ENCODE assay signal across 1 cellular context in the genomic region with DNA sequence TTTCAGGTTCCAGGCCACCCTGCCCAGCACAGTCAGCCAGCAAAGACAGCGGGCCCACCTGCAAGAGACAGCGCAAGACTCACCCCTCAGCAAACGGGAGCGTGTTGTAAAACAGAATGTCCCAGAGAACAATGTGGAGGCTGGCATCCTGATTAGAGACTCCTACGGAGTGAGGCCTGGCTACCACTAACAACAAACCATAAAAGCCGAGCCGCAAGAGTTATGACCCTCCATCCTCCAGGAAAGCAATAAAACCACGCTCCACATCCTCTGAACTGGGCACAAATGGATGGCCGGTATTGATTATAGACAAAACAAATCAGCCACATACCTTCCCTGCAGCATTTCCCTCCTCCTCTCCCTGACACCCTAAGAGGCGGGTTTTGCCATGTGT.
TF ChIP-seq lines count a peak whose summit lies in the region.

No MANE protein-coding gene starts in this region.

TF ChIP-seq in GM23338, 12 proteins besides CTCF, POLR2A, EP300 and RAD21 (continued from another document):
- TF ChIP-seq, protein P1, sequence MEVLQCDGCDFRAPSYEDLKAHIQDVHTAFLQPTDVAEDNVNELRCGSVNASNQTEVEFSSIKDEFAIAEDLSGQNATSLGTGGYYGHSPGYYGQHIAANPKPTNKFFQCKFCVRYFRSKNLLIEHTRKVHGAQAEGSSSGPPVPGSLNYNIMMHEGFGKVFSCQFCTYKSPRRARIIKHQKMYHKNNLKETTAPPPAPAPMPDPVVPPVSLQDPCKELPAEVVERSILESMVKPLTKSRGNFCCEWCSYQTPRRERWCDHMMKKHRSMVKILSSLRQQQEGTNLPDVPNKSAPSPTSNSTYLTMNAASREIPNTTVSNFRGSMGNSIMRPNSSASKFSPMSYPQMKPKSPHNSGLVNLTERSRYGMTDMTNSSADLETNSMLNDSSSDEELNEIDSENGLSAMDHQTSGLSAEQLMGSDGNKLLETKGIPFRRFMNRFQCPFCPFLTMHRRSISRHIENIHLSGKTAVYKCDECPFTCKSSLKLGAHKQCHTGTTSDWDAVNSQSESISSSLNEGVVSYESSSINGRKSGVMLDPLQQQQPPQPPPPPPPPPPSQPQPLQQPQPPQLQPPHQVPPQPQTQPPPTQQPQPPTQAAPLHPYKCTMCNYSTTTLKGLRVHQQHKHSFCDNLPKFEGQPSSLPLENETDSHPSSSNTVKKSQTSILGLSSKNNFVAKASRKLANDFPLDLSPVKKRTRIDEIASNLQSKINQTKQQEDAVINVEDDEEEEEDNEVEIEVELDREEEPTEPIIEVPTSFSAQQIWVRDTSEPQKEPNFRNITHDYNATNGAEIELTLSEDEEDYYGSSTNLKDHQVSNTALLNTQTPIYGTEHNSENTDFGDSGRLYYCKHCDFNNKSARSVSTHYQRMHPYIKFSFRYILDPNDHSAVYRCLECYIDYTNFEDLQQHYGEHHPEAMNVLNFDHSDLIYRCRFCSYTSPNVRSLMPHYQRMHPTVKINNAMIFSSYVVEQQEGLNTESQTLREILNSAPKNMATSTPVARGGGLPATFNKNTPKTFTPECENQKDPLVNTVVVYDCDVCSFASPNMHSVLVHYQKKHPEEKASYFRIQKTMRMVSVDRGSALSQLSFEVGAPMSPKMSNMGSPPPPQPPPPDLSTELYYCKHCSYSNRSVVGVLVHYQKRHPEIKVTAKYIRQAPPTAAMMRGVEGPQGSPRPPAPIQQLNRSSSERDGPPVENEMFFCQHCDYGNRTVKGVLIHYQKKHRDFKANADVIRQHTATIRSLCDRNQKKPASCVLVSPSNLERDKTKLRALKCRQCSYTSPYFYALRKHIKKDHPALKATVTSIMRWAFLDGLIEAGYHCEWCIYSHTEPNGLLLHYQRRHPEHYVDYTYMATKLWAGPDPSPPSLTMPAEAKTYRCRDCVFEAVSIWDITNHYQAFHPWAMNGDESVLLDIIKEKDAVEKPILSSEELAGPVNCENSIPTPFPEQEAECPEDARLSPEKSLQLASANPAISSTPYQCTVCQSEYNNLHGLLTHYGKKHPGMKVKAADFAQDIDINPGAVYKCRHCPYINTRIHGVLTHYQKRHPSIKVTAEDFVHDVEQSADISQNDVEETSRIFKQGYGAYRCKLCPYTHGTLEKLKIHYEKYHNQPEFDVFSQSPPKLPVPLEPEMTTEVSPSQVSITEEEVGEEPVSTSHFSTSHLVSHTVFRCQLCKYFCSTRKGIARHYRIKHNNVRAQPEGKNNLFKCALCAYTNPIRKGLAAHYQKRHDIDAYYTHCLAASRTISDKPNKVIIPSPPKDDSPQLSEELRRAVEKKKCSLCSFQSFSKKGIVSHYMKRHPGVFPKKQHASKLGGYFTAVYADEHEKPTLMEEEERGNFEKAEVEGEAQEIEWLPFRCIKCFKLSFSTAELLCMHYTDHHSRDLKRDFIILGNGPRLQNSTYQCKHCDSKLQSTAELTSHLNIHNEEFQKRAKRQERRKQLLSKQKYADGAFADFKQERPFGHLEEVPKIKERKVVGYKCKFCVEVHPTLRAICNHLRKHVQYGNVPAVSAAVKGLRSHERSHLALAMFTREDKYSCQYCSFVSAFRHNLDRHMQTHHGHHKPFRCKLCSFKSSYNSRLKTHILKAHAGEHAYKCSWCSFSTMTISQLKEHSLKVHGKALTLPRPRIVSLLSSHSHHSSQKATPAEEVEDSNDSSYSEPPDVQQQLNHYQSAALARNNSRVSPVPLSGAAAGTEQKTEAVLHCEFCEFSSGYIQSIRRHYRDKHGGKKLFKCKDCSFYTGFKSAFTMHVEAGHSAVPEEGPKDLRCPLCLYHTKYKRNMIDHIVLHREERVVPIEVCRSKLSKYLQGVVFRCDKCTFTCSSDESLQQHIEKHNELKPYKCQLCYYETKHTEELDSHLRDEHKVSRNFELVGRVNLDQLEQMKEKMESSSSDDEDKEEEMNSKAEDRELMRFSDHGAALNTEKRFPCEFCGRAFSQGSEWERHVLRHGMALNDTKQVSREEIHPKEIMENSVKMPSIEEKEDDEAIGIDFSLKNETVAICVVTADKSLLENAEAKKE (CRISPR knock-in tag; IDR thresholded peaks at IDR 0.05), result no peak
- TF ChIP-seq EZH2phosphoT487 (IDR thresholded peaks at IDR 0.05; ENCODE audit: unreplicated experiment) (no peak), CREB1 (CRISPR knock-in tag; IDR thresholded peaks at IDR 0.05; ENCODE audit: low read depth) (no peak), EZH2 (IDR thresholded peaks at IDR 0.05; ENCODE audit: low read depth, unreplicated experiment) (no peak), JUNB (IDR thresholded peaks at IDR 0.05; ENCODE audit: unreplicated experiment) (no peak)
- TF ChIP-seq, protein P2, sequence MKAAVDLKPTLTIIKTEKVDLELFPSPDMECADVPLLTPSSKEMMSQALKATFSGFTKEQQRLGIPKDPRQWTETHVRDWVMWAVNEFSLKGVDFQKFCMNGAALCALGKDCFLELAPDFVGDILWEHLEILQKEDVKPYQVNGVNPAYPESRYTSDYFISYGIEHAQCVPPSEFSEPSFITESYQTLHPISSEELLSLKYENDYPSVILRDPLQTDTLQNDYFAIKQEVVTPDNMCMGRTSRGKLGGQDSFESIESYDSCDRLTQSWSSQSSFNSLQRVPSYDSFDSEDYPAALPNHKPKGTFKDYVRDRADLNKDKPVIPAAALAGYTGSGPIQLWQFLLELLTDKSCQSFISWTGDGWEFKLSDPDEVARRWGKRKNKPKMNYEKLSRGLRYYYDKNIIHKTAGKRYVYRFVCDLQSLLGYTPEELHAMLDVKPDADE (IDR thresholded peaks at IDR 0.05), result no peak
